In genomic region chr13:32314271-32314967, GRCh38 we compare ENCODE assay signal across 8 cellular contexts. TPM values are rescaled to one million over a fixed set of nuclear protein-coding genes. Genes with fewer than 3 reads are reported as not detected.
DNase-seq lines count a peak whose midpoint lies in the region; ATAC-seq and TF ChIP-seq lines count a peak whose summit lies in the region.

No MANE protein-coding gene starts in this region.

- ATAC-seq in DND-41 (ENCODE audit: insufficient read depth, low read depth) (no peak), HG03025 (IDR thresholded peaks at IDR 0.05; ENCODE audit: low FRiP score, unreplicated experiment) (no peak)

- H3K27ac Mint-ChIP-seq in glutamatergic neuron (ENCODE audit: unreplicated experiment): peak overlapping the region; percentile 94

- no peaks in the 10 kb centered on the region for H4K20me1 ChIP-seq in DND-41 (ENCODE audit: insufficient read depth, low read length)

- peaks cover 39% of the 10 kb centered on the region for H3K79me2 ChIP-seq in DND-41 (ENCODE audit: insufficient read depth, low read length)

- TF ChIP-seq CTCF in DND-41 (IDR thresholded peaks at IDR 0.05; ENCODE audit: borderline replicate concordance, extremely low read depth, low read length, poor library complexity, severe bottlenecking) (no peak), glutamatergic neuron (IDR thresholded peaks at IDR 0.05; ENCODE audit: partially characterized antibody, unreplicated experiment) (no peak), prostate gland (IDR thresholded peaks at IDR 0.05) (no peak)

- H3K27me3 ChIP-seq in DND-41 (ENCODE audit: insufficient read depth, low read length, poor library complexity): no peaks in the 10 kb centered on the region
- no peaks in the 10 kb centered on the region for H3K27me3 ChIP-seq in SJSA1 (replicated peaks)
- no peaks in the 10 kb centered on the region for H3K27me3 ChIP-seq in prostate gland (replicated peaks; ENCODE audit: insufficient read depth)

- peaks cover 11% of the 10 kb centered on the region for H3K36me3 ChIP-seq in DND-41 (ENCODE audit: insufficient read depth, low read length)
- peaks cover 11% of the 10 kb centered on the region for H3K36me3 ChIP-seq in SJSA1
- no peaks in the 10 kb centered on the region for H3K36me3 ChIP-seq in prostate gland

- H3K9me3 ChIP-seq in DND-41 (ENCODE audit: insufficient read depth, low read length, severe bottlenecking) (no peaks in the 10 kb centered on the region), SJSA1 (replicated peaks) (no peaks in the 10 kb centered on the region), prostate gland (no peaks in the 10 kb centered on the region)

- peak overlapping the region; percentile 81 to 85 for H3K4me3 ChIP-seq in DND-41 (ENCODE audit: low read depth in 1 of 2, low read length in 2 of 2)
- peak overlapping the region; percentile 64 for H3K4me3 ChIP-seq in SJSA1
- H3K4me3 ChIP-seq in prostate gland: peak overlapping the region; percentile 50 to 61

- H3K4me1 Mint-ChIP-seq in glutamatergic neuron (ENCODE audit: low read depth, unreplicated experiment): no peaks in the 10 kb centered on the region

- DNase-seq in DND-41 (no peak), SJSA1 (ENCODE audit: low read depth in 1 of 2, low spot score in 2 of 2) (no peak), glutamatergic neuron (no peak), prostate gland (ENCODE audit: low spot score) (no peak), NCI-H2029 treated with DMSO at 0.1 percent for 48 hours (lab: John Stamatoyannopoulos, UW) (no peak), NCI-H1092 (lab: John Stamatoyannopoulos, UW) (no peak)
- DNase-seq in activated CD4-positive, alpha-beta T cell treated with anti-CD3 and anti-CD28 coated beads, Interleukin-2, amount 50 U/mL, for 1 hour: no peak

- peak overlapping the region; percentile 95 for H3K4me3 Mint-ChIP-seq in glutamatergic neuron (ENCODE audit: unreplicated experiment)

- intact Hi-C loops in prostate gland (cut with DNase I): loop anchor here (5.0 to 10.0 kb wide), 2 partner anchors 220 to 407 kb away; partner anchors contain the start of gene N4BP2L2

- peak overlapping the region; percentile 100 for H2AFZ ChIP-seq in DND-41 (ENCODE audit: low read depth, low read length)

- H3K27me3 Mint-ChIP-seq in glutamatergic neuron (ENCODE audit: unreplicated experiment): no peaks in the 10 kb centered on the region

- H3K9ac ChIP-seq in DND-41 (ENCODE audit: low read depth, low read length): peak overlapping the region; percentile 100

- no peak for TF ChIP-seq POLR2A in prostate gland (IDR thresholded peaks at IDR 0.05)

- WGBS in prostate gland: 83% methylated on average over 25 of the region's 25 CpGs

- H3K4me2 ChIP-seq in DND-41 (ENCODE audit: insufficient read depth, low read length): peak overlapping the region; percentile 91

- H3K4me1 ChIP-seq in DND-41 (ENCODE audit: insufficient read depth, low read length) (peaks cover 45% of the 10 kb centered on the region), SJSA1 (replicated peaks) (peaks cover 25% of the 10 kb centered on the region), prostate gland (replicated peaks) (no peaks in the 10 kb centered on the region)

- H3K36me3 Mint-ChIP-seq in glutamatergic neuron (ENCODE audit: unreplicated experiment): no peaks in the 10 kb centered on the region

- H3K27ac ChIP-seq in DND-41 (ENCODE audit: low read length): peak overlapping the region; percentile 100
- H3K27ac ChIP-seq in SJSA1: peak overlapping the region; percentile 100
- peak overlapping the region; percentile 86 to 90 for H3K27ac ChIP-seq in prostate gland

- H3K9me3 Mint-ChIP-seq in glutamatergic neuron (ENCODE audit: unreplicated experiment): peaks cover 2% of the 10 kb centered on the region

RNA-seq across cellular contexts. Expression of gene ZAR1L, which starts 0.7 kb away (rescaled TPM):
- 0.21 TPM in 1 of 2 replicates, not detected in the other for total RNA-seq in SJSA1 (2014; rRNA removed; shearing (Covaris generic))
- total RNA-seq in glutamatergic neuron (ENCODE audit: unreplicated experiment) (not detected), prostate gland (not detected)

RNA-seq across cellular contexts. Expression of gene BRCA2, which starts 0.9 kb away (rescaled TPM):
- total RNA-seq in SJSA1 (2014; rRNA removed; shearing (Covaris generic)): 7.7 and 14.7 TPM in 2 replicates
- total RNA-seq in glutamatergic neuron (ENCODE audit: unreplicated experiment) (3.0 TPM), prostate gland (1 to 10 TPM; 1.8 to 6.6 TPM)
